ENCODE assay signal across 8 cellular contexts in genomic region chr9:61853624-61854261, GRCh38.
DNase-seq lines count a peak whose midpoint lies in the region; ATAC-seq, FAIRE-seq and TF ChIP-seq lines count a peak whose summit lies in the region.
"Not testable (repeated sequence)": the region's sequence is repeated elsewhere in the genome, so short reads cannot be mapped to it uniquely, and the experiment has no call there.

No MANE protein-coding gene starts in this region.

- H3K27me3 Mint-ChIP-seq in endothelial cell (ENCODE audit: unreplicated experiment); nephron progenitor cell (ENCODE audit: low read depth, poor library complexity): not testable (repeated sequence)

- TF ChIP-seq EP300 in A549 (IDR thresholded peaks at IDR 0.05): not testable (repeated sequence)

- not testable (repeated sequence) for H3K4me1 Mint-ChIP-seq in endothelial cell (ENCODE audit: unreplicated experiment); nephron progenitor cell

- H3K27ac Mint-ChIP-seq in endothelial cell (ENCODE audit: unreplicated experiment); nephron progenitor cell: not testable (repeated sequence)

- not testable (repeated sequence) for FAIRE-seq in A549 (lab: Jason Lieb, UNC)

- CTCF ChIA-PET in A549 (lab: Yijun Ruan, JAX): not testable (repeated sequence)

- not testable (repeated sequence) for TF ChIP-seq CTCF in A549 (IDR thresholded peaks at IDR 0.05); endothelial cell (IDR thresholded peaks at IDR 0.05; ENCODE audit: unreplicated experiment); nephron progenitor cell (IDR thresholded peaks at IDR 0.05)

- DNase-seq in A549 (ENCODE audit: low read depth in 1 of 2, low spot score in 1 of 2): not testable (repeated sequence)
- DNase-seq in T-helper 1 cell: peak in 4 of 5 donors; percentile 60 to 82 (median 68)
- DNase-seq in activated T-cell treated with anti-CD3 and anti-CD28 coated beads, Interleukin-2, amount 50 U/mL, for 1 hour: peak; percentile 85
- DNase-seq in endothelial cell (ENCODE audit: low spot score): peak; percentile 80
- peak; percentile 81 for DNase-seq in nephron progenitor cell
- DNase-seq in stimulated activated CD8-positive, alpha-beta memory T cell treated with anti-CD3 and anti-CD28 coated beads, Interleukin-12 subunit alpha, Interleukin-12 subunit beta, amount 100 ng/mL, for 24 hours (ENCODE audit: extremely low read depth): peak; percentile 64

- not testable (repeated sequence) for H3K27ac ChIP-seq in A549

- not testable (repeated sequence) for H3K4me2 ChIP-seq in A549

- not testable (repeated sequence) for H3K4me3 Mint-ChIP-seq in endothelial cell (ENCODE audit: unreplicated experiment); nephron progenitor cell

- H3K9me3 ChIP-seq in A549: not testable (repeated sequence)

- TF ChIP-seq RAD21 in A549 (conservative IDR thresholded peaks at IDR 0.05 in 1 of 2, IDR thresholded peaks at IDR 0.05 in 1 of 2): not testable (repeated sequence)

- WGBS in A549 (ENCODE audit: missing lambda C conversion rate): 24% methylated on average over 21 of the region's 40 CpGs

- not testable (repeated sequence) for H3K9me3 Mint-ChIP-seq in endothelial cell (ENCODE audit: unreplicated experiment); nephron progenitor cell

- POLR2A ChIA-PET in A549 (lab: Yijun Ruan, JAX): not testable (repeated sequence)

- peak; percentile 81 to 90 for ATAC-seq in A549
- ATAC-seq in GM19463 (IDR thresholded peaks at IDR 0.05; ENCODE audit: unreplicated experiment): peak; percentile 69
- peak; percentile 75 for ATAC-seq in HG03045 (IDR thresholded peaks at IDR 0.05; ENCODE audit: unreplicated experiment)

- H3K4me3 ChIP-seq in A549: not testable (repeated sequence)

- H3K4me1 ChIP-seq in A549: not testable (repeated sequence)

- H3K36me3 Mint-ChIP-seq in endothelial cell (ENCODE audit: low read depth, unreplicated experiment); nephron progenitor cell (ENCODE audit: low read depth): not testable (repeated sequence)

- not testable (repeated sequence) for TF ChIP-seq POLR2A in A549 (IDR thresholded peaks at IDR 0.05; ENCODE audit: low read length)

TF ChIP-seq in A549, 52 proteins besides CTCF, POLR2A, EP300 and RAD21:
- peak; percentile 66; the same call in 1 of the 2 replicates for TF ChIP-seq E2F6 (IDR thresholded peaks at IDR 0.05; ENCODE audit: borderline replicate concordance, low read depth)
